In genomic region chr21:46420241-46421190, GRCh38 we compare ENCODE assay signal across 1 cellular context.
TF ChIP-seq lines count a peak whose summit lies in the region.

No MANE protein-coding gene starts in this region.

TF ChIP-seq in GM23338, 12 proteins besides CTCF, POLR2A, EP300 and RAD21 (continued from another document):
- no peak for TF ChIP-seq ZNF462 (CRISPR knock-in tag; IDR thresholded peaks at IDR 0.05)
- TF ChIP-seq EZH2phosphoT487 (IDR thresholded peaks at IDR 0.05; ENCODE audit: unreplicated experiment) = no peak
- no peak for TF ChIP-seq STAT1 (IDR thresholded peaks at IDR 0.05; ENCODE audit: unreplicated experiment)
- no peak for TF ChIP-seq EZH2 (IDR thresholded peaks at IDR 0.05; ENCODE audit: low read depth, unreplicated experiment)
- TF ChIP-seq POLR2AphosphoS5 (IDR thresholded peaks at IDR 0.05; ENCODE audit: low read depth) = no peak
- no peak for TF ChIP-seq ETS1 (IDR thresholded peaks at IDR 0.05)
- no peak for TF ChIP-seq JUNB (IDR thresholded peaks at IDR 0.05; ENCODE audit: unreplicated experiment)
- no peak for TF ChIP-seq CREB1 (CRISPR knock-in tag; IDR thresholded peaks at IDR 0.05; ENCODE audit: low read depth)
- TF ChIP-seq REST (IDR thresholded peaks at IDR 0.05; ENCODE audit: unreplicated experiment) = no peak
- no peak for TF ChIP-seq ZNF331 (CRISPR knock-in tag; IDR thresholded peaks at IDR 0.05; ENCODE audit: low read depth)
